14 cellular contexts compared by ENCODE assay signal in the genomic region with DNA sequence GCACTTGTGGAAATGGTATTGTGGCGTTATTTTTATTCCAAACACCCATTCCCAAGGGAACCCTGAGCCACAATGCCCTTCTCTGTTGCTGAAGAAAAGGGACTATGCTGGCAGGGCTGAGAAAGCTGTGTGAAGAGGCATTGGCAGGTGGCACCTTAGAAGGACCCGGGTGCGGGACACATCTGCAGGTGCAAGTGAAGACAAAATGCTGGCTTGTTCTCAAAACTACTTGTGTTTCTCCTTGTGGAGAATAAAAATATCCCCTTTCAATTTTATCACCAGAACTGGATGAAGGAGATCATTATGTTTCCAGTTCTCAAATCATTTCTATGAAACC.
"Had no signal": no experiment of that assay in that cellular context is flagged by ENCODE, and none has a peak within 500 bp of the region (broad histone marks: within the 10 kb centered on the region; RNA-seq: fewer than 3 reads in every experiment).

No MANE protein-coding gene starts in this region.

- H3K4me3 ChIP-seq: ascending aorta, pancreas, stomach, thoracic aorta had no signal

- H3K36me3 ChIP-seq: ascending aorta, pancreas, stomach, thoracic aorta, WERI-Rb-1 had no signal

- H3K27me3 ChIP-seq: ascending aorta, pancreas, stomach had no signal

- DNase-seq: activated CD4-positive, alpha-beta T cell treated with anti-CD3 and anti-CD28 coated beads for 4 hours; activated CD8-positive, alpha-beta memory T cell treated with anti-CD3 and anti-CD28 coated beads, Interleukin-2, amount 50 U/mL, for 4 hours; activated CD8-positive, alpha-beta T cell treated with anti-CD3 and anti-CD28 coated beads for 36 hours; activated naive CD4-positive, alpha-beta T cell; foreskin melanocyte; islet precursor cell; mesendoderm; pancreas; stimulated activated CD4-positive, alpha-beta T cell treated with anti-CD3 and anti-CD28 coated beads, Interleukin-15, amount 100 ng/mL, for 24 hours; stimulated activated CD4-positive, alpha-beta T cell treated with anti-CD3 and anti-CD28 coated beads, Interleukin-4, amount 100 ng/mL, for 4 hours; stomach; WERI-Rb-1 had no signal

- ATAC-seq: activated CD8-positive, alpha-beta T cell treated with anti-CD3 and anti-CD28 coated beads for 36 hours; pancreas had no signal

- H3K27ac ChIP-seq: ascending aorta, pancreas, stomach, thoracic aorta, WERI-Rb-1 had no signal

- H3K9me3 ChIP-seq: ascending aorta, pancreas, stomach, thoracic aorta had no signal

- H3K4me1 ChIP-seq: pancreas had no signal
